Comparison of ENCODE assay signal across 8 cellular contexts in the genomic region with DNA sequence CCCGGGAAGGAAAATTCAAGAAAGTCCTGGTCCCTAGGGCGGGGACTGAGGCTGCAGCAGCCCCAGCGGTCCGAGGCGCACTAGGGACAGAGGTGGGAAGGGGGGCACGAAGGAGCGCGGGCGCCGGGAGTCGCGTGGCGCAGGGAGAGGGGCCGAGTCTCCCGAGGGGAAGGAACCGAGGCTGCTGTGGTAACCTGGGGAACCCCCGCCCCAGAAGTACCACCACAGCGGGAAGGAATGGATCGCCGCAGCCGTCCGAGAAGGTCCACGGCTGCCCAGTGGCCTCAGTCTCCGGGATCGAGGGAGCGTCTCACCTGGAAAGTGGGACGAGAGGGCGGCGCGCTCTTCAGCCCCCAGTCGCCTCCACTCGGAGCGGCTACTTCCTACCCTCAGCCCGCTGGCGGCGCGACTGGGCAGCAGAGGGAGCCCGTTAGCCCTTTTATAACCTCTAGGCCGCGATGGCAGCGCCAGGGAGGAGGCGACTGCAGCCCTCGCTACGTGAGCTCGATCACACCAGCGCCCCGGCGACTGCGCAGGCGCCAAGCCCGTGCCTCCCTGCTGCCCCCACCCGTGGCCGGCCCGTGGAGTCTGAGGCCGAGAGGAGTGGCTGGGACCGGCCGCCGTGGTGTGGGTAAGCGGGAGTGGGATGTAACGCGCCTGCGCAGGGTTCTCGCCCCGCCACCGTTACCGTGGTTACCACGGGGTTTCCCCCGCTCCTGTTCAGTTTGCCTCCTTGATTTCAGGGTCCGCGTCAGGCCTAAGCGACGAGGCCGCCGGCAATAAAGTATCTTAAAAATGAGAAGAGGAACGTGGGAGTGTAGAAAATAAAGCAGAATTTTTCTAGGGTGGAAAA. TPM values are rescaled to one million over a fixed set of nuclear protein-coding genes. Genes with fewer than 3 reads are reported as not detected.
DNase-seq lines count a peak whose midpoint lies in the region; ATAC-seq and TF ChIP-seq lines count a peak whose summit lies in the region.

TSS of gene P4HA1 (minus strand) at position 415 of the 853 bp plus-strand sequence. CDS start 21,983 bp downstream, outside the sequence.

- peaks cover 10% of the 10 kb centered on the region for H3K4me1 ChIP-seq in vagina

- peak in 2 of 3 experiments; percentile 45 to 54 for TF ChIP-seq CTCF in vagina (IDR thresholded peaks at IDR 0.05)

- DNase-seq in NCI-H187 (lab: John Stamatoyannopoulos, UW) = peak; percentile 67 to 72
- DNase-seq in T-helper 2 cell = peak; percentile 97 to 99 (median 98)
- peak; percentile 100 for DNase-seq in left ventricle myocardium superior
- peak; percentile 99 for DNase-seq in putamen (ENCODE audit: low spot score)
- DNase-seq in vagina (ENCODE audit: extremely low spot score in 2 of 2) = peak; percentile 98 to 99

- peak within 1 kb of the TSS; percentile 75 for H3K4me3 ChIP-seq in vagina

- peak within 1 kb of the TSS; percentile 98 for H3K27ac ChIP-seq in angular gyrus (ENCODE audit: low read depth, low read length)
- H3K27ac ChIP-seq in vagina = peak within 1 kb of the TSS; percentile 95

- ATAC-seq in GM18499 (IDR thresholded peaks at IDR 0.05; ENCODE audit: insufficient read depth, unreplicated experiment) (peak; percentile 58), HG02943 (IDR thresholded peaks at IDR 0.05; ENCODE audit: low read depth, unreplicated experiment) (peak; percentile 78), left ventricle myocardium superior (peak; percentile 96)

- peak; percentile 53 to 97 for TF ChIP-seq POLR2A in vagina (IDR thresholded peaks at IDR 0.05)

- no peaks in the 10 kb centered on the region for H3K27me3 ChIP-seq in vagina

- H3K9me3 ChIP-seq in vagina = no peaks in the 10 kb centered on the region

- no peaks in the 10 kb centered on the region for H3K36me3 ChIP-seq in vagina

- intact Hi-C loops in left ventricle myocardium superior (cut with micrococcal nuclease) = no loop called here
- intact Hi-C loops in vagina (cut with DNase I) = no loop called here

RNA-seq across cellular contexts. Expression of gene P4HA1, which starts in this region (rescaled TPM):
- total RNA-seq in left ventricle myocardium superior = 75.0 TPM
- 12.5 TPM for total RNA-seq in vagina

Comparison
In these comparisons a context has a peak if more than half of its experiments do, and no peak if none do; other contexts are left out.
1. Peak in every context shown above with its lines: DNase-seq, ATAC-seq, H3K4me3 ChIP-seq and H3K27ac ChIP-seq.